In the genomic region with DNA sequence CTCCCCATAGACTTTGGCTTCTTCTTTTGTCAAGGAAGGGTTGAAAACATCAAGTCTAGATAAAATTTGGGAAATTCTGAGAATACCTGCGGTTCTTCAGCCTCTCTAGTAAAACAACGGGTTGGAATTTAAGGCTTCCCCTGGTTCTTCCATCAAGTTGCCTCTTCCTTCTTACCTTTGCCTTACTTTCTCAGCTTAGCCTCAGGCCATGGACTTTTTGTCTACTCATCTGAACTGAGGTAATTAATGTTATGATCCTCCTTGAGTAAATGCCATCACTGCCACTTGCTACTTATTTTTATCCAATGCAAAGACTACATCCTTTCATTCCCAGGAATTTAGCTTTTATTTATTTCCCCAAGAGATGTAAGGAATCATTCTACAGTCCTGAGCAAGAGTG, we compare ENCODE assay signal across 33 cellular contexts.
"Had no signal": no experiment of that assay in that cellular context is flagged by ENCODE, and none has a peak within 500 bp of the region (broad histone marks: within the 10 kb centered on the region; RNA-seq: fewer than 3 reads in every experiment).

No MANE protein-coding gene starts in this region.

- DNase-seq: Karpas-422, Kasumi-1, KBM-7, KG1, MG63, MM.1S, MV-4-11, NCI-H1048, NCI-H1092, NCI-H1092 treated with DMSO at 0.1 percent for 48 hours, NCI-H1105, NCI-H1105 treated with DMSO at 0.1 percent for 48 hours, NCI-H1417, NCI-H1417 treated with DMSO at 0.1 percent for 48 hours, NCI-H1436, NCI-H1436 treated with DMSO at 0.1 percent for 48 hours, NCI-H146, NCI-H1694, NCI-H1694 treated with DMSO at 0.1 percent for 48 hours, NCI-H187, NCI-H187 treated with DMSO at 0.1 percent for 48 hours, NCI-H1930, NCI-H2029, NCI-H2029 treated with DMSO at 0.1 percent for 48 hours, NCI-H2081, NCI-H2081 treated with DMSO at 0.1 percent for 48 hours, NCI-H2107, NCI-H2171, NCI-H2227 treated with DMSO at 0.1 percent for 48 hours, NCI-H226, NCI-H345, NCI-H510A had no signal

- H3K9ac ChIP-seq: KMS-11 had no signal

- H3K4me3 ChIP-seq: MG63 had no signal

- H3K9me3 ChIP-seq: MG63 had no signal

- H3K4me2 ChIP-seq: KMS-11 had no signal

- H3K36me3 ChIP-seq: MG63 had no signal

- H3K27ac ChIP-seq: KMS-11 had no signal
